ENCODE assay signal across 1 cellular context in the genomic region with DNA sequence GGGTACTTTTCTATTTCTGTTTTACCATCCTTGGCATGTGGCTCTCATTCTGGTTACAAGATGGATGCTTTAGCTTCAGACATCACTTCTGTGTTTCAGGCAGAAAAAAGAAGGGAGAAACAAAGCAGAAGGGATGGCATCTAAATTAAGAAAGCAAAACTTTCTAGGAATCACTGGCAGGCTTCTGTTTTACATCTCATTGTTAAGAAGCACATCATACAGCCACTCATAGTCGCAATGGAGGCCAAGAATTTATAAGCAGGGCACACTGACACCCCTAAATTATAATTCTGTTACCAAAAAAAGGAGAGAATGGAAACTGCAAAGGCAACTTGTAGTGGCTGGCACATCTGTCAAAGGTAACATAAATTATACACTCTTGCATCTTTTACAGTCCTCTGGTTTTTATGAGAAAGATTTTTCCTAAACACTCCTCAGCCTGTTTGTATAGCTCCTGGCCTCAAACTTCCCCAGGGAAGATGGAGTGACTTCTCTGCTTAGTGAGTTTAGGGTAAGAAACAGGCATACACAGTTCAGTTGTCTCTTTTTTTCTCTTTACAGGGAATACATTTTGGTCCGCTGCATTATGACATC.
TF ChIP-seq lines count a peak whose summit lies in the region.

No MANE protein-coding gene starts in this region.

TF ChIP-seq in HEK293, 187 proteins besides CTCF, POLR2A, EP300 and RAD21 (continued from another document and continues in another):
- TF ChIP-seq, protein P1, sequence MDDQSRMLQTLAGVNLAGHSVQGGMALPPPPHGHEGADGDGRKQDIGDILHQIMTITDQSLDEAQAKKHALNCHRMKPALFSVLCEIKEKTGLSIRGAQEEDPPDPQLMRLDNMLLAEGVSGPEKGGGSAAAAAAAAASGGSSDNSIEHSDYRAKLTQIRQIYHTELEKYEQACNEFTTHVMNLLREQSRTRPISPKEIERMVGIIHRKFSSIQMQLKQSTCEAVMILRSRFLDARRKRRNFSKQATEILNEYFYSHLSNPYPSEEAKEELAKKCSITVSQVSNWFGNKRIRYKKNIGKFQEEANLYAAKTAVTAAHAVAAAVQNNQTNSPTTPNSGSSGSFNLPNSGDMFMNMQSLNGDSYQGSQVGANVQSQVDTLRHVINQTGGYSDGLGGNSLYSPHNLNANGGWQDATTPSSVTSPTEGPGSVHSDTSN (CRISPR knock-in tag; IDR thresholded peaks at IDR 0.05), result no peak
- TF ChIP-seq ZNF280C (tag by site-specific recombination; IDR thresholded peaks at IDR 0.05) (no peak), ZFP69B (tag by site-specific recombination; IDR thresholded peaks at IDR 0.05) (no peak), ZSCAN30 (tag by site-specific recombination; IDR thresholded peaks at IDR 0.05) (no peak), ZNF473 (tag by site-specific recombination; IDR thresholded peaks at IDR 0.05) (no peak), ZFHX2 (tag by site-specific recombination; conservative IDR thresholded peaks at IDR 0.05) (no peak), PRDM6 (tag by site-specific recombination; IDR thresholded peaks at IDR 0.05) (peak; percentile 57), ZNF146 (tag by site-specific recombination; IDR thresholded peaks at IDR 0.05) (no peak), GLI4 (tag by site-specific recombination; IDR thresholded peaks at IDR 0.05) (no peak), KLF16 (tag by site-specific recombination; IDR thresholded peaks at IDR 0.05) (no peak), ZNF529 (tag by site-specific recombination; IDR thresholded peaks at IDR 0.05; ENCODE audit: insufficient replicate concordance) (no peak), ZNF621 (tag by site-specific recombination; IDR thresholded peaks at IDR 0.05) (no peak), ZNF76 (tag by site-specific recombination; IDR thresholded peaks at IDR 0.05; ENCODE audit: borderline replicate concordance, low read depth) (no peak), ZNF138 (tag by site-specific recombination; IDR thresholded peaks at IDR 0.05; ENCODE audit: borderline replicate concordance) (no peak), ZNF112 (tag by site-specific recombination; IDR thresholded peaks at IDR 0.05) (no peak), GLI2 (tag by site-specific recombination; IDR thresholded peaks at IDR 0.05; ENCODE audit: borderline replicate concordance, low read depth) (no peak), ZFP37 (tag by site-specific recombination; IDR thresholded peaks at IDR 0.05) (no peak), ZNF324 (tag by site-specific recombination; IDR thresholded peaks at IDR 0.05) (no peak), ZEB2 (tag by site-specific recombination; IDR thresholded peaks at IDR 0.05) (no peak), ZNF747 (tag by site-specific recombination; IDR thresholded peaks at IDR 0.05) (no peak)
- TF ChIP-seq, protein P2, sequence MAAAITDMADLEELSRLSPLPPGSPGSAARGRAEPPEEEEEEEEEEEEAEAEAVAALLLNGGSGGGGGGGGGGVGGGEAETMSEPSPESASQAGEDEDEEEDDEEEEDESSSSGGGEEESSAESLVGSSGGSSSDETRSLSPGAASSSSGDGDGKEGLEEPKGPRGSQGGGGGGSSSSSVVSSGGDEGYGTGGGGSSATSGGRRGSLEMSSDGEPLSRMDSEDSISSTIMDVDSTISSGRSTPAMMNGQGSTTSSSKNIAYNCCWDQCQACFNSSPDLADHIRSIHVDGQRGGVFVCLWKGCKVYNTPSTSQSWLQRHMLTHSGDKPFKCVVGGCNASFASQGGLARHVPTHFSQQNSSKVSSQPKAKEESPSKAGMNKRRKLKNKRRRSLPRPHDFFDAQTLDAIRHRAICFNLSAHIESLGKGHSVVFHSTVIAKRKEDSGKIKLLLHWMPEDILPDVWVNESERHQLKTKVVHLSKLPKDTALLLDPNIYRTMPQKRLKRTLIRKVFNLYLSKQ (tag by site-specific recombination; IDR thresholded peaks at IDR 0.05; ENCODE audit: borderline replicate concordance), result no peak
- TF ChIP-seq, protein P3, sequence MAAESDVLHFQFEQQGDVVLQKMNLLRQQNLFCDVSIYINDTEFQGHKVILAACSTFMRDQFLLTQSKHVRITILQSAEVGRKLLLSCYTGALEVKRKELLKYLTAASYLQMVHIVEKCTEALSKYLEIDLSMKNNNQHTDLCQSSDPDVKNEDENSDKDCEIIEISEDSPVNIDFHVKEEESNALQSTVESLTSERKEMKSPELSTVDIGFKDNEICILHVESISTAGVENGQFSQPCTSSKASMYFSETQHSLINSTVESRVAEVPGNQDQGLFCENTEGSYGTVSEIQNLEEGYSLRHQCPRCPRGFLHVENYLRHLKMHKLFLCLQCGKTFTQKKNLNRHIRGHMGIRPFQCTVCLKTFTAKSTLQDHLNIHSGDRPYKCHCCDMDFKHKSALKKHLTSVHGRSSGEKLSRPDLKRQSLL (tag by site-specific recombination; IDR thresholded peaks at IDR 0.05), result peak; percentile 60
- TF ChIP-seq, protein P4, sequence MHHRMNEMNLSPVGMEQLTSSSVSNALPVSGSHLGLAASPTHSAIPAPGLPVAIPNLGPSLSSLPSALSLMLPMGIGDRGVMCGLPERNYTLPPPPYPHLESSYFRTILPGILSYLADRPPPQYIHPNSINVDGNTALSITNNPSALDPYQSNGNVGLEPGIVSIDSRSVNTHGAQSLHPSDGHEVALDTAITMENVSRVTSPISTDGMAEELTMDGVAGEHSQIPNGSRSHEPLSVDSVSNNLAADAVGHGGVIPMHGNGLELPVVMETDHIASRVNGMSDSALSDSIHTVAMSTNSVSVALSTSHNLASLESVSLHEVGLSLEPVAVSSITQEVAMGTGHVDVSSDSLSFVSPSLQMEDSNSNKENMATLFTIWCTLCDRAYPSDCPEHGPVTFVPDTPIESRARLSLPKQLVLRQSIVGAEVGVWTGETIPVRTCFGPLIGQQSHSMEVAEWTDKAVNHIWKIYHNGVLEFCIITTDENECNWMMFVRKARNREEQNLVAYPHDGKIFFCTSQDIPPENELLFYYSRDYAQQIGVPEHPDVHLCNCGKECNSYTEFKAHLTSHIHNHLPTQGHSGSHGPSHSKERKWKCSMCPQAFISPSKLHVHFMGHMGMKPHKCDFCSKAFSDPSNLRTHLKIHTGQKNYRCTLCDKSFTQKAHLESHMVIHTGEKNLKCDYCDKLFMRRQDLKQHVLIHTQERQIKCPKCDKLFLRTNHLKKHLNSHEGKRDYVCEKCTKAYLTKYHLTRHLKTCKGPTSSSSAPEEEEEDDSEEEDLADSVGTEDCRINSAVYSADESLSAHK (tag by site-specific recombination; IDR thresholded peaks at IDR 0.05), result peak; percentile 19; the same call in 1 of the 2 replicates
- TF ChIP-seq, protein P5, sequence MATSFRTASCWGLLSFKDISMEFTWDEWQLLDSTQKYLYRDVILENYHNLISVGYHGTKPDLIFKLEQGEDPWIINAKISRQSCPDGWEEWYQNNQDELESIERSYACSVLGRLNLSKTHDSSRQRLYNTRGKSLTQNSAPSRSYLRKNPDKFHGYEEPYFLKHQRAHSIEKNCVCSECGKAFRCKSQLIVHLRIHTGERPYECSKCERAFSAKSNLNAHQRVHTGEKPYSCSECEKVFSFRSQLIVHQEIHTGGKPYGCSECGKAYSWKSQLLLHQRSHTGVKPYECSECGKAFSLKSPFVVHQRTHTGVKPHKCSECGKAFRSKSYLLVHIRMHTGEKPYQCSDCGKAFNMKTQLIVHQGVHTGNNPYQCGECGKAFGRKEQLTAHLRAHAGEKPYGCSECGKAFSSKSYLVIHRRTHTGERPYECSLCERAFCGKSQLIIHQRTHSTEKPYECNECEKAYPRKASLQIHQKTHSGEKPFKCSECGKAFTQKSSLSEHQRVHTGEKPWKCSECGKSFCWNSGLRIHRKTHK (tag by site-specific recombination; IDR thresholded peaks at IDR 0.05), result no peak
- TF ChIP-seq, protein P6, sequence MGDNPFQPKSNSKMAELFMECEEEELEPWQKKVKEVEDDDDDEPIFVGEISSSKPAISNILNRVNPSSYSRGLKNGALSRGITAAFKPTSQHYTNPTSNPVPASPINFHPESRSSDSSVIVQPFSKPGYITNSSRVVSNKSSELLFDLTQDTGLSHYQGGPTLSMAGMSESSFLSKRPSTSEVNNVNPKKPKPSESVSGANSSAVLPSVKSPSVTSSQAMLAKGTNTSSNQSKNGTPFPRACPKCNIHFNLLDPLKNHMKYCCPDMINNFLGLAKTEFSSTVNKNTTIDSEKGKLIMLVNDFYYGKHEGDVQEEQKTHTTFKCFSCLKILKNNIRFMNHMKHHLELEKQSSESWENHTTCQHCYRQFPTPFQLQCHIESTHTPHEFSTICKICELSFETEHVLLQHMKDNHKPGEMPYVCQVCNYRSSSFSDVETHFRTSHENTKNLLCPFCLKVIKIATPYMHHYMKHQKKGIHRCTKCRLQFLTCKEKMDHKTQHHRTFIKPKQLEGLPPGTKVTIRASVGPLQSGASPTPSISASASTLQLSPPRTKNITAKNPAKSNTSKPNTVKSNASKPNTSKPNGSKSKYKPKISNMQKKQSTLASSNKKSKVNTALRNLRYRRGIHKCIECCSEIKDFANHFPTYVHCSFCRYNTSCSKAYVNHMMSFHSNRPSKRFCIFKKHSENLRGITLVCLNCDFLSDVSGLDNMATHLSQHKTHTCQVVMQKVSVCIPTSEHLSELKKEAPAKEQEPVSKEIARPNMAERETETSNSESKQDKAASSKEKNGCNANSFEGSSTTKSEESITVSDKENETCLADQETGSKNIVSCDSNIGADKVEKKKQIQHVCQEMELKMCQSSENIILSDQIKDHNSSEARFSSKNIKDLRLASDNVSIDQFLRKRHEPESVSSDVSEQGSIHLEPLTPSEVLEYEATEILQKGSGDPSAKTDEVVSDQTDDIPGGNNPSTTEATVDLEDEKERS (tag by site-specific recombination; IDR thresholded peaks at IDR 0.05), result no peak
- TF ChIP-seq, protein P7, sequence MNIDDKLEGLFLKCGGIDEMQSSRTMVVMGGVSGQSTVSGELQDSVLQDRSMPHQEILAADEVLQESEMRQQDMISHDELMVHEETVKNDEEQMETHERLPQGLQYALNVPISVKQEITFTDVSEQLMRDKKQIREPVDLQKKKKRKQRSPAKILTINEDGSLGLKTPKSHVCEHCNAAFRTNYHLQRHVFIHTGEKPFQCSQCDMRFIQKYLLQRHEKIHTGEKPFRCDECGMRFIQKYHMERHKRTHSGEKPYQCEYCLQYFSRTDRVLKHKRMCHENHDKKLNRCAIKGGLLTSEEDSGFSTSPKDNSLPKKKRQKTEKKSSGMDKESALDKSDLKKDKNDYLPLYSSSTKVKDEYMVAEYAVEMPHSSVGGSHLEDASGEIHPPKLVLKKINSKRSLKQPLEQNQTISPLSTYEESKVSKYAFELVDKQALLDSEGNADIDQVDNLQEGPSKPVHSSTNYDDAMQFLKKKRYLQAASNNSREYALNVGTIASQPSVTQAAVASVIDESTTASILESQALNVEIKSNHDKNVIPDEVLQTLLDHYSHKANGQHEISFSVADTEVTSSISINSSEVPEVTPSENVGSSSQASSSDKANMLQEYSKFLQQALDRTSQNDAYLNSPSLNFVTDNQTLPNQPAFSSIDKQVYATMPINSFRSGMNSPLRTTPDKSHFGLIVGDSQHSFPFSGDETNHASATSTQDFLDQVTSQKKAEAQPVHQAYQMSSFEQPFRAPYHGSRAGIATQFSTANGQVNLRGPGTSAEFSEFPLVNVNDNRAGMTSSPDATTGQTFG (tag by site-specific recombination; IDR thresholded peaks at IDR 0.05; ENCODE audit: borderline replicate concordance), result no peak
- TF ChIP-seq, protein P8, sequence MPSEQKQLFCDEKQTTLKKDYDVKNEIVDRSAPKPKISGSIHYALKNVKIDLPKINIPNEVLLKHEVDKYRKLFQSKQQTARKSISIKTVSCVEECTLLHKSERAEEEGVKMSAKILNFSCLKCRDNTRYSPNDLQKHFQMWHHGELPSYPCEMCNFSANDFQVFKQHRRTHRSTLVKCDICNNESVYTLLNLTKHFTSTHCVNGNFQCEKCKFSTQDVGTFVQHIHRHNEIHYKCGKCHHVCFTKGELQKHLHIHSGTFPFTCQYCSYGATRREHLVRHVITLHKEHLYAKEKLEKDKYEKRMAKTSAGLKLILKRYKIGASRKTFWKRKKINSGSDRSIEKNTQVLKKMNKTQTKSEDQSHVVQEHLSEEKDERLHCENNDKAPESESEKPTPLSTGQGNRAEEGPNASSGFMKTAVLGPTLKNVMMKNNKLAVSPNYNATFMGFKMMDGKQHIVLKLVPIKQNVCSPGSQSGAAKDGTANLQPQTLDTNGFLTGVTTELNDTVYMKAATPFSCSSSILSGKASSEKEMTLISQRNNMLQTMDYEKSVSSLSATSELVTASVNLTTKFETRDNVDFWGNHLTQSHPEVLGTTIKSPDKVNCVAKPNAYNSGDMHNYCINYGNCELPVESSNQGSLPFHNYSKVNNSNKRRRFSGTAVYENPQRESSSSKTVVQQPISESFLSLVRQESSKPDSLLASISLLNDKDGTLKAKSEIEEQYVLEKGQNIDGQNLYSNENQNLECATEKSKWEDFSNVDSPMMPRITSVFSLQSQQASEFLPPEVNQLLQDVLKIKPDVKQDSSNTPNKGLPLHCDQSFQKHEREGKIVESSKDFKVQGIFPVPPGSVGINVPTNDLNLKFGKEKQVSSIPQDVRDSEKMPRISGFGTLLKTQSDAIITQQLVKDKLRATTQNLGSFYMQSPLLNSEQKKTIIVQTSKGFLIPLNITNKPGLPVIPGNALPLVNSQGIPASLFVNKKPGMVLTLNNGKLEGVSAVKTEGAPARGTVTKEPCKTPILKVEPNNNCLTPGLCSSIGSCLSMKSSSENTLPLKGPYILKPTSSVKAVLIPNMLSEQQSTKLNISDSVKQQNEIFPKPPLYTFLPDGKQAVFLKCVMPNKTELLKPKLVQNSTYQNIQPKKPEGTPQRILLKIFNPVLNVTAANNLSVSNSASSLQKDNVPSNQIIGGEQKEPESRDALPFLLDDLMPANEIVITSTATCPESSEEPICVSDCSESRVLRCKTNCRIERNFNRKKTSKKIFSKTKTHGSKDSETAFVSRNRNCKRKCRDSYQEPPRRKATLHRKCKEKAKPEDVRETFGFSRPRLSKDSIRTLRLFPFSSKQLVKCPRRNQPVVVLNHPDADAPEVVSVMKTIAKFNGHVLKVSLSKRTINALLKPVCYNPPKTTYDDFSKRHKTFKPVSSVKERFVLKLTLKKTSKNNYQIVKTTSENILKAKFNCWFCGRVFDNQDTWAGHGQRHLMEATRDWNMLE (tag by site-specific recombination; conservative IDR thresholded peaks at IDR 0.05; ENCODE audit: low read depth), result no peak
